10 cellular contexts compared by ENCODE assay signal in the genomic region with DNA sequence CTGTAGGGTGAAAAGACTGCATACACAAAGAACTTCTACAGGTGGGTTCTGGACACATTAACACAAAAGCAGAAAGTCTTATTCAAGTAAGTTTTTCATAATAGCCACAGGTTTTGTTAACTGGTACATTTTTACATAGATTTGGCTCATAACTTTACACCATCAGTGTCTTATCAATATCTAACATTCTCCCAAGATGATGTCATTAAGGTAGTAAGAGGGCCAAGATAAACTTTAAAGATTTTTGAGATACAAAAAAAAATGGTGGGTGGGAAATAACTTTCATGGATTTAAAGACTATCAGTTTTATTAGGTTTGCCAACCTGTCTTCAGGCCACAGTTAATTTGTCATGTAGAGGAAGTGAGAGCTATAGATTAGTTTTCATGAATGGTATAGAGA. TPM values are rescaled to one million over a fixed set of nuclear protein-coding genes. Genes with fewer than 3 reads are reported as not detected.
A peak's percentile ranks its signal among the peaks of the same experiment; 100 is the strongest.
DNase-seq lines count a peak whose midpoint lies in the region; ATAC-seq and TF ChIP-seq lines count a peak whose summit lies in the region.
"Had no signal": no experiment of that assay in that cellular context is flagged by ENCODE, and none has a peak within 500 bp of the region (broad histone marks: within the 10 kb centered on the region; RNA-seq: fewer than 3 reads in every experiment).

No MANE protein-coding gene starts in this region.

- H3K4me2 ChIP-seq in DND-41 (ENCODE audit: insufficient read depth, low read length), result peak overlapping the region; percentile 86

- H3K27me3 Mint-ChIP-seq in activated naive CD8-positive, alpha-beta T cell, result no peaks in the 10 kb centered on the region
- H3K27me3 Mint-ChIP-seq in mesothelial cell of epicardium (ENCODE audit: low read depth), result no peaks in the 10 kb centered on the region

- H3K36me3 ChIP-seq in DND-41 (ENCODE audit: insufficient read depth, low read length), result peaks cover 60% of the 10 kb centered on the region

- DNase-seq in DND-41 (no peak), mesothelial cell of epicardium (ENCODE audit: low spot score in 2 of 2, unreplicated experiment in 2 of 2) (no peak), NCI-H748 treated with DMSO at 0.1 percent for 48 hours (lab: John Stamatoyannopoulos, UW) (no peak), COLO829 (ENCODE audit: low spot score) (no peak)
- no peak for DNase-seq in Jurkat, Clone E6-1 (ENCODE audit: low read depth, low spot score)
- DNase-seq: RPMI8226 had no signal

- H3K27ac ChIP-seq in DND-41 (ENCODE audit: low read length), result peak overlapping the region; percentile 50

- no peaks in the 10 kb centered on the region for H3K9me3 Mint-ChIP-seq in activated naive CD8-positive, alpha-beta T cell (ENCODE audit: low read depth)
- no peaks in the 10 kb centered on the region for H3K9me3 Mint-ChIP-seq in mesothelial cell of epicardium

- no peaks in the 10 kb centered on the region for H3K9me3 ChIP-seq in DND-41 (ENCODE audit: insufficient read depth, low read length, severe bottlenecking)

- H3K9ac ChIP-seq in DND-41 (ENCODE audit: low read depth, low read length), result peak overlapping the region; percentile 83

- TF ChIP-seq CTCF in DND-41 (IDR thresholded peaks at IDR 0.05; ENCODE audit: borderline replicate concordance, extremely low read depth, low read length, poor library complexity, severe bottlenecking) (no peak), mesothelial cell of epicardium (IDR thresholded peaks at IDR 0.05; ENCODE audit: unreplicated experiment) (no peak)

- peak overlapping the region; percentile 71 to 88; a peak in 3 of 4 replicates for H3K4me3 ChIP-seq in DND-41 (ENCODE audit: low read depth in 1 of 2, low read length in 2 of 2)
- peak overlapping the region; percentile 81 for H3K4me3 ChIP-seq in Jurkat, Clone E6-1 (ENCODE audit: low read length)

- H4K20me1 ChIP-seq in DND-41 (ENCODE audit: insufficient read depth, low read length), result peaks cover 42% of the 10 kb centered on the region

- H3K36me3 Mint-ChIP-seq in activated naive CD8-positive, alpha-beta T cell, result peaks cover 9% of the 10 kb centered on the region
- H3K36me3 Mint-ChIP-seq in mesothelial cell of epicardium, result peaks cover 8% of the 10 kb centered on the region

- H3K79me2 ChIP-seq in DND-41 (ENCODE audit: insufficient read depth, low read length), result peaks cover 71% of the 10 kb centered on the region

- H2AFZ ChIP-seq in DND-41 (ENCODE audit: low read depth, low read length), result no peak overlapping the region

- peaks cover 62% of the 10 kb centered on the region for H3K4me1 ChIP-seq in DND-41 (ENCODE audit: insufficient read depth, low read length)

- ATAC-seq in DND-41 (ENCODE audit: insufficient read depth, low read depth) (no peak), GM18867 (IDR thresholded peaks at IDR 0.05; ENCODE audit: unreplicated experiment) (no peak), GM18517 (IDR thresholded peaks at IDR 0.05; ENCODE audit: unreplicated experiment) (no peak)
- ATAC-seq: esophagus mucosa had no signal

- peaks cover 52% of the 10 kb centered on the region for H3K4me1 Mint-ChIP-seq in activated naive CD8-positive, alpha-beta T cell (ENCODE audit: low read depth)
- H3K4me1 Mint-ChIP-seq in mesothelial cell of epicardium, result peaks cover 27% of the 10 kb centered on the region

- H3K27ac Mint-ChIP-seq in activated naive CD8-positive, alpha-beta T cell, result peak overlapping the region; percentile 100
- H3K27ac Mint-ChIP-seq in mesothelial cell of epicardium, result peak overlapping the region; percentile 68

- peak overlapping the region; percentile 99 for H3K4me3 Mint-ChIP-seq in activated naive CD8-positive, alpha-beta T cell
- H3K4me3 Mint-ChIP-seq in mesothelial cell of epicardium, result peak overlapping the region; percentile 97

- H3K27me3 ChIP-seq in DND-41 (ENCODE audit: insufficient read depth, low read length, poor library complexity), result no peaks in the 10 kb centered on the region

RNA-seq across cellular contexts. Expression of gene SUPT16H, which starts 1.7 kb away (rescaled TPM):
- polyA plus RNA-seq in Jurkat, Clone E6-1 (2012; ENCODE audit: insufficient read depth, insufficient read length), result 163 TPM
- total RNA-seq in mesothelial cell of epicardium, result 102 to 107 TPM (median 104 TPM) in 3 replicates
